1 cellular context compared by ENCODE assay signal in the genomic region with DNA sequence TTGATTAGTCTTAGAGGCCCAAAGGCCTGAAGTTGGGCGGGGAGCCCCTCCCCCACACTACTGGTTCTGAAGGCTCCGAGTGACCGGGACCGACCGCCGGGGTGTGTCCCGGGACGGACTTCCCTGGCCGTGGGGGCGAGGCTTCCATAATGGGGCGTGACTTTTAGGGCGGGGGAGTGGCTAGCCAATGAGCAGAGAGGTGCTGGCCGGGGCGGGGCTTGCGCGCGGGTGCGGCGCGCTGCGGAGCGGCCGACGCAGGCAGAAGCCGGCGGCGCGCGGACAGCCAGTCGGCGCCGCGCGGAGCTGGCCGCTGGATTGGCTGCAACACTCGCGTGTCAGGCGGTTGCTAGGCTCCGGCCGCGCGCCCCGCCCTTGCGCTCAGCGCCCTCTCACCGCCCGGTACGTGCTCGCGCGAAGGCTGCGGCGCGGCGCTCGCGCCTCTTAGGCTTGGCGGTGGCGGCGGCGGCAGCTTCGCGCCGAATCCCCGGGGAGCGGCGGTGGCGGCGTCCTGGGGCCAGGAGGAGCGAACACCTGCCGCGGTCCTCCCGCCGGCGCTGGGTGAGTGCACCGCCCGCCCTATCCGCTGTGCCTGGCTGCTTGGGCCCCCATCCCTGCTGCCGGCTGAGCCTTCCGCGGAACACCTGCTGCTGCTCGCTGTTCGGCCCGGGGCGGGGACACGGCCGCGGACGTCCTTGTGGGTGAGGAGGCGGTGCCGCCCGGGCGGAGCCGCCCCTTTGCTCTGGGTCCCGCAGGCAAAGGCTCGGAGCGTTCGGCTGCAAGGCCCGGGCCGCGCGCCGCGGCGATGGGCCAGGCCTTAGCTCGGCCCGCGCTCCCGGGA.
TF ChIP-seq lines count a peak whose summit lies in the region.

A gene (plus strand): TSS at position 392 of the 838 bp plus-strand sequence. CDS start 40,268 bp downstream, outside the sequence.

TF ChIP-seq in HepG2, 621 proteins besides CTCF, POLR2A, EP300 and RAD21 (continued from another document and continues in another):
- TF ChIP-seq ZNF776 (CRISPR knock-in tag; IDR thresholded peaks at IDR 0.05) (peak; percentile 91; the same call in 1 of the 2 replicates), ZNF616 (CRISPR knock-in tag; IDR thresholded peaks at IDR 0.05; ENCODE audit: low read depth) (0 out of 2 replicates have a peak, but pooled peaks have one; percentile 52), ONECUT2 (CRISPR knock-in tag; IDR thresholded peaks at IDR 0.05) (no peak), MED8 (CRISPR knock-in tag; IDR thresholded peaks at IDR 0.05; ENCODE audit: insufficient replicate concordance) (peak; percentile 32), ARNTL (CRISPR knock-in tag; IDR thresholded peaks at IDR 0.05) (no peak), KAT2B (IDR thresholded peaks at IDR 0.05; ENCODE audit: borderline replicate concordance, low read depth, low read length) (no peak), KDM4B (CRISPR knock-in tag; IDR thresholded peaks at IDR 0.05) (no peak), ZNF20 (CRISPR knock-in tag; IDR thresholded peaks at IDR 0.05) (no peak), RBAK (CRISPR knock-in tag; IDR thresholded peaks at IDR 0.05) (no peak), ZKSCAN8 (CRISPR knock-in tag; IDR thresholded peaks at IDR 0.05; ENCODE audit: borderline replicate concordance) (0 out of 2 replicates have a peak, but pooled peaks have one; percentile 27), ZNF343 (CRISPR knock-in tag; IDR thresholded peaks at IDR 0.05) (no peak), SUZ12 (IDR thresholded peaks at IDR 0.05; ENCODE audit: low read depth, low read length) (no peak), ZNF263 (CRISPR knock-in tag; IDR thresholded peaks at IDR 0.05) (no peak), ZNF10 (CRISPR knock-in tag; IDR thresholded peaks at IDR 0.05; ENCODE audit: borderline replicate concordance, low read depth) (no peak), ZNF550 (CRISPR knock-in tag; IDR thresholded peaks at IDR 0.05; ENCODE audit: borderline replicate concordance) (no peak), MXI1 (IDR thresholded peaks at IDR 0.05; ENCODE audit: borderline replicate concordance, low read depth, low read length) (peak; percentile 89; the same call in 1 of the 3 replicates), CEBPG (CRISPR knock-in tag; IDR thresholded peaks at IDR 0.05) (no peak), ZFP36 (IDR thresholded peaks at IDR 0.05; ENCODE audit: borderline replicate concordance, low read depth, low read length, partially characterized antibody) (no peak), PHF21A (CRISPR knock-in tag; IDR thresholded peaks at IDR 0.05) (peak; percentile 69), ZNF546 (CRISPR knock-in tag; conservative IDR thresholded peaks at IDR 0.05) (peak; percentile 98), CHD2 (IDR thresholded peaks at IDR 0.05; ENCODE audit: low read depth, low read length) (no peak), JDP2 (CRISPR knock-in tag; IDR thresholded peaks at IDR 0.05; ENCODE audit: borderline replicate concordance) (no peak), ZNF329 (CRISPR knock-in tag; IDR thresholded peaks at IDR 0.05; ENCODE audit: low read depth) (peak; percentile 71; the same call in 1 of the 2 replicates), TCF7 (IDR thresholded peaks at IDR 0.05; ENCODE audit: low read depth) (no peak), NAIF1 (CRISPR knock-in tag; IDR thresholded peaks at IDR 0.05; ENCODE audit: borderline replicate concordance) (no peak), SETDB1 (CRISPR knock-in tag; IDR thresholded peaks at IDR 0.05; ENCODE audit: borderline replicate concordance) (no peak), SATB2 (CRISPR knock-in tag; IDR thresholded peaks at IDR 0.05) (no peak), HOXA7 (CRISPR knock-in tag; IDR thresholded peaks at IDR 0.05) (no peak), ZNF496 (CRISPR knock-in tag; IDR thresholded peaks at IDR 0.05; ENCODE audit: insufficient replicate concordance) (no peak), KAT7 (CRISPR knock-in tag; IDR thresholded peaks at IDR 0.05; ENCODE audit: borderline replicate concordance) (peak; percentile 89), ZBTB3 (CRISPR knock-in tag; IDR thresholded peaks at IDR 0.05; ENCODE audit: borderline replicate concordance, low read depth) (no peak), NFE2 (CRISPR knock-in tag; IDR thresholded peaks at IDR 0.05) (no peak), NFIC (IDR thresholded peaks at IDR 0.05; ENCODE audit: low read length) (no peak), HNF4A (CRISPR knock-in tag; IDR thresholded peaks at IDR 0.05) (no peak), ZBTB42 (CRISPR knock-in tag; IDR thresholded peaks at IDR 0.05) (peak; percentile 62), STAT5B (CRISPR knock-in tag; IDR thresholded peaks at IDR 0.05) (no peak), ZNF552 (CRISPR knock-in tag; IDR thresholded peaks at IDR 0.05; ENCODE audit: borderline replicate concordance) (peak; percentile 85; the same call in 1 of the 2 replicates), ZNF781 (CRISPR knock-in tag; IDR thresholded peaks at IDR 0.05; ENCODE audit: borderline replicate concordance, not compliant biosample characterization) (peak; percentile 66), SKI (IDR thresholded peaks at IDR 0.05; ENCODE audit: partially characterized antibody) (peak; percentile 22), ZSCAN31 (CRISPR knock-in tag; IDR thresholded peaks at IDR 0.05; ENCODE audit: low read depth) (0 out of 2 replicates have a peak, but pooled peaks have one; percentile 63), NPAS2 (CRISPR knock-in tag; IDR thresholded peaks at IDR 0.05; ENCODE audit: borderline replicate concordance) (no peak), ZNF430 (CRISPR knock-in tag; IDR thresholded peaks at IDR 0.05) (peak; percentile 59; the same call in 1 of the 2 replicates), GLI4 (CRISPR knock-in tag; IDR thresholded peaks at IDR 0.05; ENCODE audit: borderline replicate concordance) (peak; percentile 77; the same call in 1 of the 2 replicates), PTBP1 (IDR thresholded peaks at IDR 0.05; ENCODE audit: low read depth, low read length, poor library complexity, severe bottlenecking) (no peak), ZNF235 (CRISPR knock-in tag; IDR thresholded peaks at IDR 0.05; ENCODE audit: borderline replicate concordance) (0 out of 2 replicates have a peak, but pooled peaks have one; percentile 69), ZNF256 (CRISPR knock-in tag; conservative IDR thresholded peaks at IDR 0.05) (no peak), ZNF737 (CRISPR knock-in tag; IDR thresholded peaks at IDR 0.05; ENCODE audit: borderline replicate concordance) (no peak), KLF13 (CRISPR knock-in tag; IDR thresholded peaks at IDR 0.05) (peak; percentile 55; the same call in 1 of the 2 replicates), ZNF790 (CRISPR knock-in tag; IDR thresholded peaks at IDR 0.05; ENCODE audit: borderline replicate concordance) (no peak; the same call in 1 of the 2 replicates), ZIK1 (CRISPR knock-in tag; IDR thresholded peaks at IDR 0.05; ENCODE audit: borderline replicate concordance, low read depth) (0 out of 2 replicates have a peak, but pooled peaks have one; percentile 9), NFRKB (IDR thresholded peaks at IDR 0.05) (no peak), ZNF775 (CRISPR knock-in tag; IDR thresholded peaks at IDR 0.05; ENCODE audit: borderline replicate concordance) (no peak), SP5 (CRISPR knock-in tag; IDR thresholded peaks at IDR 0.05; ENCODE audit: borderline replicate concordance, low read depth) (peak; percentile 51)
- TF ChIP-seq, protein P1, sequence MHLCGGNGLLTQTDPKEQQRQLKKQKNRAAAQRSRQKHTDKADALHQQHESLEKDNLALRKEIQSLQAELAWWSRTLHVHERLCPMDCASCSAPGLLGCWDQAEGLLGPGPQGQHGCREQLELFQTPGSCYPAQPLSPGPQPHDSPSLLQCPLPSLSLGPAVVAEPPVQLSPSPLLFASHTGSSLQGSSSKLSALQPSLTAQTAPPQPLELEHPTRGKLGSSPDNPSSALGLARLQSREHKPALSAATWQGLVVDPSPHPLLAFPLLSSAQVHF (CRISPR knock-in tag; IDR thresholded peaks at IDR 0.05): no peak
- TF ChIP-seq, protein P2, sequence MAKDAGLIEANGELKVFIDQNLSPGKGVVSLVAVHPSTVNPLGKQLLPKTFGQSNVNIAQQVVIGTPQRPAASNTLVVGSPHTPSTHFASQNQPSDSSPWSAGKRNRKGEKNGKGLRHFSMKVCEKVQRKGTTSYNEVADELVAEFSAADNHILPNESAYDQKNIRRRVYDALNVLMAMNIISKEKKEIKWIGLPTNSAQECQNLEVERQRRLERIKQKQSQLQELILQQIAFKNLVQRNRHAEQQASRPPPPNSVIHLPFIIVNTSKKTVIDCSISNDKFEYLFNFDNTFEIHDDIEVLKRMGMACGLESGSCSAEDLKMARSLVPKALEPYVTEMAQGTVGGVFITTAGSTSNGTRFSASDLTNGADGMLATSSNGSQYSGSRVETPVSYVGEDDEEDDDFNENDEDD (CRISPR knock-in tag; IDR thresholded peaks at IDR 0.05; ENCODE audit: borderline replicate concordance): peak; percentile 72; the same call in 1 of the 2 replicates
- TF ChIP-seq, protein P3, sequence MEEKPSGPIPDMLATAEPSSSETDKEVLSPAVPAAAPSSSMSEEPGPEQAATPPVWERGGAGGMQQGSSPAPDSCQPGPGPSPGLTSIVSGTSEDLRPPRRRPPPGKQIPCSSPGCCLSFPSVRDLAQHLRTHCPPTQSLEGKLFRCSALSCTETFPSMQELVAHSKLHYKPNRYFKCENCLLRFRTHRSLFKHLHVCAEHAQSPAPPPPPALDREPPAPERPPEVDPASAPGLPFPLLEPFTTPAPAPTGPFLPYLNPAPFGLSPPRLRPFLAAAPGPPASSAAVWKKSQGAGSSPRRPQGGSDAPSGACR (CRISPR knock-in tag; IDR thresholded peaks at IDR 0.05): peak; percentile 95
- TF ChIP-seq, protein P4, sequence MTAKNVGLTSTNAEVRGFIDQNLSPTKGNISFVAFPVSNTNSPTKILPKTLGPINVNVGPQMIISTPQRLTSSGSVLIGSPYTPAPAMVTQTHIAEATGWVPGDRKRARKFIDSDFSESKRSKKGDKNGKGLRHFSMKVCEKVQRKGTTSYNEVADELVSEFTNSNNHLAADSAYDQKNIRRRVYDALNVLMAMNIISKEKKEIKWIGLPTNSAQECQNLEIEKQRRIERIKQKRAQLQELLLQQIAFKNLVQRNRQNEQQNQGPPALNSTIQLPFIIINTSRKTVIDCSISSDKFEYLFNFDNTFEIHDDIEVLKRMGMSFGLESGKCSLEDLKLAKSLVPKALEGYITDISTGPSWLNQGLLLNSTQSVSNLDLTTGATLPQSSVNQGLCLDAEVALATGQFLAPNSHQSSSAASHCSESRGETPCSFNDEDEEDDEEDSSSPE (CRISPR knock-in tag; IDR thresholded peaks at IDR 0.05): peak; percentile 84
- TF ChIP-seq, protein P5, sequence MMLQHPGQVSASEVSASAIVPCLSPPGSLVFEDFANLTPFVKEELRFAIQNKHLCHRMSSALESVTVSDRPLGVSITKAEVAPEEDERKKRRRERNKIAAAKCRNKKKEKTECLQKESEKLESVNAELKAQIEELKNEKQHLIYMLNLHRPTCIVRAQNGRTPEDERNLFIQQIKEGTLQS (CRISPR knock-in tag; IDR thresholded peaks at IDR 0.05): no peak
- TF ChIP-seq, protein P6, sequence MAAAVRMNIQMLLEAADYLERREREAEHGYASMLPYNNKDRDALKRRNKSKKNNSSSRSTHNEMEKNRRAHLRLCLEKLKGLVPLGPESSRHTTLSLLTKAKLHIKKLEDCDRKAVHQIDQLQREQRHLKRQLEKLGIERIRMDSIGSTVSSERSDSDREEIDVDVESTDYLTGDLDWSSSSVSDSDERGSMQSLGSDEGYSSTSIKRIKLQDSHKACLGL (CRISPR knock-in tag; IDR thresholded peaks at IDR 0.05): 0 out of 2 replicates have a peak, but pooled peaks have one; percentile 51
- TF ChIP-seq, protein P7, sequence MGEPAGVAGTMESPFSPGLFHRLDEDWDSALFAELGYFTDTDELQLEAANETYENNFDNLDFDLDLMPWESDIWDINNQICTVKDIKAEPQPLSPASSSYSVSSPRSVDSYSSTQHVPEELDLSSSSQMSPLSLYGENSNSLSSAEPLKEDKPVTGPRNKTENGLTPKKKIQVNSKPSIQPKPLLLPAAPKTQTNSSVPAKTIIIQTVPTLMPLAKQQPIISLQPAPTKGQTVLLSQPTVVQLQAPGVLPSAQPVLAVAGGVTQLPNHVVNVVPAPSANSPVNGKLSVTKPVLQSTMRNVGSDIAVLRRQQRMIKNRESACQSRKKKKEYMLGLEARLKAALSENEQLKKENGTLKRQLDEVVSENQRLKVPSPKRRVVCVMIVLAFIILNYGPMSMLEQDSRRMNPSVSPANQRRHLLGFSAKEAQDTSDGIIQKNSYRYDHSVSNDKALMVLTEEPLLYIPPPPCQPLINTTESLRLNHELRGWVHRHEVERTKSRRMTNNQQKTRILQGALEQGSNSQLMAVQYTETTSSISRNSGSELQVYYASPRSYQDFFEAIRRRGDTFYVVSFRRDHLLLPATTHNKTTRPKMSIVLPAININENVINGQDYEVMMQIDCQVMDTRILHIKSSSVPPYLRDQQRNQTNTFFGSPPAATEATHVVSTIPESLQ (CRISPR knock-in tag; conservative IDR thresholded peaks at IDR 0.05): peak; percentile 93
- TF ChIP-seq, protein P8, sequence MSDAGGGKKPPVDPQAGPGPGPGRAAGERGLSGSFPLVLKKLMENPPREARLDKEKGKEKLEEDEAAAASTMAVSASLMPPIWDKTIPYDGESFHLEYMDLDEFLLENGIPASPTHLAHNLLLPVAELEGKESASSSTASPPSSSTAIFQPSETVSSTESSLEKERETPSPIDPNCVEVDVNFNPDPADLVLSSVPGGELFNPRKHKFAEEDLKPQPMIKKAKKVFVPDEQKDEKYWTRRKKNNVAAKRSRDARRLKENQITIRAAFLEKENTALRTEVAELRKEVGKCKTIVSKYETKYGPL (CRISPR knock-in tag; IDR thresholded peaks at IDR 0.05): no peak
- TF ChIP-seq, protein P9, sequence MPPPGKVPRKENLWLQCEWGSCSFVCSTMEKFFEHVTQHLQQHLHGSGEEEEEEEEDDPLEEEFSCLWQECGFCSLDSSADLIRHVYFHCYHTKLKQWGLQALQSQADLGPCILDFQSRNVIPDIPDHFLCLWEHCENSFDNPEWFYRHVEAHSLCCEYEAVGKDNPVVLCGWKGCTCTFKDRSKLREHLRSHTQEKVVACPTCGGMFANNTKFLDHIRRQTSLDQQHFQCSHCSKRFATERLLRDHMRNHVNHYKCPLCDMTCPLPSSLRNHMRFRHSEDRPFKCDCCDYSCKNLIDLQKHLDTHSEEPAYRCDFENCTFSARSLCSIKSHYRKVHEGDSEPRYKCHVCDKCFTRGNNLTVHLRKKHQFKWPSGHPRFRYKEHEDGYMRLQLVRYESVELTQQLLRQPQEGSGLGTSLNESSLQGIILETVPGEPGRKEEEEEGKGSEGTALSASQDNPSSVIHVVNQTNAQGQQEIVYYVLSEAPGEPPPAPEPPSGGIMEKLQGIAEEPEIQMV (CRISPR knock-in tag; IDR thresholded peaks at IDR 0.05; ENCODE audit: low read depth): 0 out of 2 replicates have a peak, but pooled peaks have one; percentile 80
- TF ChIP-seq, protein P10, sequence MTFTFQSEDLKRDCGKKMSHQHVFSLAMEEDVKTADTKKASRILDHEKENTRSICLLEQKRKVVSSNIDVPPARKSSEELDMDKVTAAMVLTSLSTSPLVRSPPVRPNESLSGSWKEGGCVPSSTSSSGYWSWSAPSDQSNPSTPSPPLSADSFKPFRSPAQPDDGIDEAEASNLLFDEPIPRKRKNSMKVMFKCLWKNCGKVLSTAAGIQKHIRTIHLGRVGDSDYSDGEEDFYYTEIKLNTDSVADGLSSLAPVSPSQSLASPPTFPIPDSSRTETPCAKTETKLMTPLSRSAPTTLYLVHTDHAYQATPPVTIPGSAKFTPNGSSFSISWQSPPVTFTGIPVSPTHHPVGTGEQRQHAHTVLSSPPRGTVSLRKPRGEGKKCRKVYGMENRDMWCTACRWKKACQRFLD (CRISPR knock-in tag; IDR thresholded peaks at IDR 0.05; ENCODE audit: borderline replicate concordance): no peak
